In genomic region chr2:8236391-8236790, GRCh38 we compare ENCODE assay signal across 25 cellular contexts.
"Had no signal": no experiment of that assay in that cellular context is flagged by ENCODE, and none has a peak within 500 bp of the region (broad histone marks: within the 10 kb centered on the region; RNA-seq: fewer than 3 reads in every experiment).

No MANE protein-coding gene starts in this region.

- H3K27ac ChIP-seq: brain microvascular endothelial cell, cardiac muscle cell had no signal

- H3K36me3 ChIP-seq: brain microvascular endothelial cell, cardiac muscle cell had no signal

- H3K9me3 Mint-ChIP-seq: activated naive CD4-positive, alpha-beta T cell treated with anti-CD3 and anti-CD28 coated beads for 36 hours; activated T-cell treated with anti-CD3 and anti-CD28 coated beads, Interleukin-2, amount 50 U/mL, for 24 hours; WTC11 had no signal

- H3K36me3 Mint-ChIP-seq: WTC11 had no signal

- DNase-seq: activated CD4-positive, alpha-beta T cell treated with anti-CD3 and anti-CD28 coated beads for 48 hours; activated CD4-positive, alpha-beta T cell treated with anti-CD3 and anti-CD28 coated beads, Interleukin-2, amount 50 U/mL, for 4 hours; activated CD4-positive, CD25-positive, alpha-beta regulatory T cell treated with anti-CD3 and anti-CD28 coated beads, Interleukin-2, amount 50 U/mL, for 72 hours; activated effector memory CD4-positive, alpha-beta T cell treated with anti-CD3 and anti-CD28 coated beads, Interleukin-2, amount 50 U/mL, for 16 hours; activated naive CD4-positive, alpha-beta T cell treated with anti-CD3 and anti-CD28 coated beads for 36 hours; activated T-cell treated with anti-CD3 and anti-CD28 coated beads, Interleukin-2, amount 50 U/mL, for 24 hours; amygdala; brain microvascular endothelial cell; cerebellar nuclear complex; Kasumi-1; NCI-H1105 treated with DMSO at 0.1 percent for 48 hours; NCI-H1436 treated with DMSO at 0.1 percent for 48 hours; NCI-H187; NCI-H2081; NCI-H510A treated with DMSO at 0.1 percent for 48 hours; NCI-H69; NK-92 treated with Interleukin-12 subunit alpha and Interleukin-12 subunit beta, amount 100 ng/mL, for 24 hours; PC-3; SHP77 treated with DMSO at 0.1 percent for 48 hours had no signal

- H3K27me3 ChIP-seq: brain microvascular endothelial cell, cardiac muscle cell had no signal

- H3K4me3 Mint-ChIP-seq: activated CD8-positive, alpha-beta memory T cell treated with anti-CD3 and anti-CD28 coated beads, Interleukin-2, amount 10 ng/mL, durations not matched to agents 7 days and 5 days; activated naive CD4-positive, alpha-beta T cell treated with anti-CD3 and anti-CD28 coated beads for 36 hours; activated naive CD8-positive, alpha-beta T cell; activated T-cell treated with anti-CD3 and anti-CD28 coated beads, Interleukin-2, amount 50 U/mL, for 24 hours; activated T-helper 1 cell treated with anti-CD3 and anti-CD28 coated beads, Interleukin-12 subunit alpha, Interleukin-12 subunit beta, Interleukin-2, Interleukin-4 antibody, amounts not matched to agents 30 ng/mL and 10 ng/mL and 1 ng/mL, durations not matched to agents 14 hours and 24 hours and 36 hours; T-helper 1 cell treated with Interleukin-12 subunit alpha and Interleukin-12 subunit beta and Interleukin-4 antibody, amounts not matched to agents 30 μg/mL and 1 μg/mL, for 36 hours; WTC11 had no signal

- ATAC-seq: activated CD8-positive, alpha-beta memory T cell treated with anti-CD3 and anti-CD28 coated beads, Interleukin-2, amount 10 ng/mL, durations not matched to agents 7 days and 5 days; PC-3; WTC11 had no signal

- H3K27ac Mint-ChIP-seq: activated CD8-positive, alpha-beta memory T cell treated with anti-CD3 and anti-CD28 coated beads, Interleukin-2, amount 10 ng/mL, durations not matched to agents 7 days and 5 days; activated naive CD4-positive, alpha-beta T cell treated with anti-CD3 and anti-CD28 coated beads for 36 hours; activated naive CD8-positive, alpha-beta T cell; activated T-cell treated with anti-CD3 and anti-CD28 coated beads, Interleukin-2, amount 50 U/mL, for 24 hours; T-helper 1 cell treated with Interleukin-12 subunit alpha and Interleukin-12 subunit beta and Interleukin-4 antibody, amounts not matched to agents 30 μg/mL and 1 μg/mL, for 36 hours; WTC11 had no signal

- H3K4me3 ChIP-seq: cardiac muscle cell had no signal
